Comparison of ENCODE assay signal across 22 cellular contexts in genomic region chr5:2003690-2004365, GRCh38.
"Had no signal": no experiment of that assay in that cellular context is flagged by ENCODE, and none has a peak within 500 bp of the region (broad histone marks: within the 10 kb centered on the region; RNA-seq: fewer than 3 reads in every experiment).

No MANE protein-coding gene starts in this region.

- DNase-seq: activated CD4-positive, alpha-beta T cell treated with anti-CD3 and anti-CD28 coated beads, Interleukin-2, amount 50 U/mL, for 1 hour; activated CD4-positive, CD25-positive, alpha-beta regulatory T cell treated with anti-CD3 and anti-CD28 coated beads, Interleukin-2, amount 50 U/mL, for 72 hours; activated CD8-positive, alpha-beta T cell treated with anti-CD3 and anti-CD28 coated beads for 36 hours; activated naive CD4-positive, alpha-beta T cell treated with Interleukin-2 at 50 U/mL for 16 hours; activated naive CD8-positive, alpha-beta T cell treated with anti-CD3 and anti-CD28 coated beads, Interleukin-2, amount 10 ng/mL, durations not matched to agents 7 days and 5 days; activated T-cell treated with anti-CD3 and anti-CD28 coated beads for 4 hours; activated T-cell treated with anti-CD3 and anti-CD28 coated beads, Interleukin-2, amount 50 U/mL, for 72 hours; cortex of kidney; foreskin fibroblast; heart right ventricle; naive B cell; nephron progenitor cell; nucleus accumbens; stimulated activated CD4-positive, alpha-beta T cell treated with anti-CD3 and anti-CD28 coated beads, Interleukin-15, amount 100 ng/mL, for 24 hours; stimulated activated naive CD4-positive, alpha-beta T cell; T-helper 2 cell; tibial artery had no signal

- ATAC-seq: activated CD8-positive, alpha-beta T cell treated with anti-CD3 and anti-CD28 coated beads for 36 hours; activated T-cell treated with anti-CD3 and anti-CD28 coated beads, Interleukin-2, amount 50 U/mL, for 72 hours; heart right ventricle had no signal

- H3K36me3 ChIP-seq: ascending aorta, cardiac muscle cell, heart right ventricle, right atrium auricular region, suprapubic skin, tibial artery had no signal

- H3K27me3 ChIP-seq: ascending aorta, right atrium auricular region had no signal

- H3K4me1 ChIP-seq: ascending aorta, parathyroid adenoma had no signal

- H3K4me3 ChIP-seq: ascending aorta, cardiac muscle cell, heart right ventricle, right atrium auricular region, suprapubic skin, tibial artery had no signal

- H3K27ac ChIP-seq: ascending aorta, cardiac muscle cell, heart right ventricle, parathyroid adenoma, right atrium auricular region, suprapubic skin, tibial artery had no signal

- H3K79me2 ChIP-seq: parathyroid adenoma had no signal

- H3K9ac ChIP-seq: parathyroid adenoma had no signal

- H3K9me3 ChIP-seq: ascending aorta, heart right ventricle, right atrium auricular region, suprapubic skin, tibial artery had no signal

- H2AFZ ChIP-seq: parathyroid adenoma had no signal
